In genomic region chr3:108398510-108398909, GRCh38 we compare ENCODE assay signal across 11 cellular contexts.
"Had no signal": no experiment of that assay in that cellular context is flagged by ENCODE, and none has a peak within 500 bp of the region (broad histone marks: within the 10 kb centered on the region; RNA-seq: fewer than 3 reads in every experiment).

No MANE protein-coding gene starts in this region.

- H3K9me3 ChIP-seq: HAP-1 had no signal

- FAIRE-seq: H1, H54 had no signal

- DNase-seq: GM23248, GOT3, H7, H9, HCEC 1CT, HFFc6 had no signal

- H3K36me3 ChIP-seq: HAP-1 had no signal

- H3K4me3 ChIP-seq: GM23248, GM23338, HAP-1 had no signal

- ATAC-seq: GM23338, HCT116 had no signal

- H3K27ac ChIP-seq: GM23248 had no signal

- H3K9ac ChIP-seq: GM23248 had no signal
